ENCODE assay signal across 13 cellular contexts in genomic region chr21:39885119-39885848, GRCh38. TPM values are rescaled to one million over a fixed set of nuclear protein-coding genes. Genes with fewer than 3 reads are reported as not detected.
DNase-seq lines count a peak whose midpoint lies in the region; ATAC-seq and TF ChIP-seq lines count a peak whose summit lies in the region.
"Had no signal": no experiment of that assay in that cellular context is flagged by ENCODE, and none has a peak within 500 bp of the region (broad histone marks: within the 10 kb centered on the region; RNA-seq: fewer than 3 reads in every experiment).

No MANE protein-coding gene starts in this region.

- no peak for ATAC-seq in foreskin keratinocyte
- ATAC-seq: K562 had no signal

- H3K4me1 ChIP-seq in endodermal cell (ENCODE audit: control insufficient read depth, insufficient read depth, low read length) (no peaks in the 10 kb centered on the region), foreskin keratinocyte (no peaks in the 10 kb centered on the region), spleen (no peaks in the 10 kb centered on the region)
- H3K4me1 ChIP-seq in effector memory CD4-positive, alpha-beta T cell (ENCODE audit: control insufficient read depth, insufficient read depth, low read length, poor library complexity, severe bottlenecking) = no peaks in the 10 kb centered on the region
- H3K4me1 ChIP-seq: parathyroid adenoma had no signal

- peaks cover under 1% of the 10 kb centered on the region for H3K27me3 Mint-ChIP-seq in endodermal cell (ENCODE audit: insufficient read depth)
- H3K27me3 Mint-ChIP-seq: CD4-positive, CD25-positive, alpha-beta regulatory T cell had no signal

- H3K9me3 Mint-ChIP-seq in endodermal cell = no peaks in the 10 kb centered on the region

- peak overlapping the region; percentile 53 for H3K27ac ChIP-seq in endodermal cell (ENCODE audit: low read depth, low read length)
- no peak overlapping the region for H3K27ac ChIP-seq in foreskin keratinocyte
- H3K27ac ChIP-seq in spleen = no peak overlapping the region
- H3K27ac ChIP-seq in effector memory CD4-positive, alpha-beta T cell (ENCODE audit: insufficient read depth, low read length, poor library complexity, severe bottlenecking) = no peak overlapping the region
- H3K27ac ChIP-seq: parathyroid adenoma had no signal

- no peak overlapping the region for H3K9ac ChIP-seq in endodermal cell (ENCODE audit: extremely low read depth, low read length, poor library complexity, severe bottlenecking)
- H3K9ac ChIP-seq: parathyroid adenoma had no signal

- TF ChIP-seq POLR2A in spleen (IDR thresholded peaks at IDR 0.05) = no peak

- no peak overlapping the region for H3K27ac Mint-ChIP-seq in endodermal cell
- H3K27ac Mint-ChIP-seq: CD4-positive, CD25-positive, alpha-beta regulatory T cell had no signal

- H3K36me3 ChIP-seq in endodermal cell (ENCODE audit: control insufficient read depth, insufficient read depth, low read length) = no peaks in the 10 kb centered on the region
- no peaks in the 10 kb centered on the region for H3K36me3 ChIP-seq in spleen
- H3K36me3 ChIP-seq in effector memory CD4-positive, alpha-beta T cell (ENCODE audit: control insufficient read depth, insufficient read depth, low read length) = no peaks in the 10 kb centered on the region

- in situ Hi-C loops in G401 (cut with HindIII; ENCODE audit: low sequenced_read_pairs) = no loop called here

- H3K36me3 Mint-ChIP-seq in endodermal cell (ENCODE audit: low read depth) = no peaks in the 10 kb centered on the region
- H3K36me3 Mint-ChIP-seq: CD4-positive, CD25-positive, alpha-beta regulatory T cell had no signal

- H3K9me3 ChIP-seq in endodermal cell (ENCODE audit: control insufficient read depth, low read length) = no peaks in the 10 kb centered on the region
- no peaks in the 10 kb centered on the region for H3K9me3 ChIP-seq in spleen
- H3K9me3 ChIP-seq in effector memory CD4-positive, alpha-beta T cell (ENCODE audit: control insufficient read depth, low read length) = no peaks in the 10 kb centered on the region

- H3K4me3 ChIP-seq in endodermal cell (ENCODE audit: low read length) (no peak overlapping the region), spleen (no peak overlapping the region)
- no peak overlapping the region for H3K4me3 ChIP-seq in effector memory CD4-positive, alpha-beta T cell (ENCODE audit: insufficient read depth, low read depth, low read length, poor library complexity, severe bottlenecking)
- H3K4me3 ChIP-seq: K562 had no signal

- H3K4me1 Mint-ChIP-seq in endodermal cell = no peaks in the 10 kb centered on the region
- H3K4me1 Mint-ChIP-seq: CD4-positive, CD25-positive, alpha-beta regulatory T cell had no signal

- 73 to 85% methylated on average over 8 to 17 of the region's 17 CpGs for WGBS in endodermal cell (ENCODE audit: insufficient coverage in 1 of 2, insufficient read length in 1 of 2), 2 experiments
- 74 to 79% (median 75%) methylated on average over 8 to 17 of the region's 17 CpGs for WGBS in spleen, 5 donors

- H3K4me3 Mint-ChIP-seq in endodermal cell = no peak overlapping the region
- H3K4me3 Mint-ChIP-seq: CD4-positive, CD25-positive, alpha-beta regulatory T cell had no signal

- DNase-seq in G401 (ENCODE audit: low spot score) (peak; percentile 19), NCI-H2171 treated with DMSO at 0.1 percent for 48 hours (lab: John Stamatoyannopoulos, UW) (peak; percentile 91), endodermal cell (no peak), nucleus accumbens (lab: John Stamatoyannopoulos, UW) (peak in 35 of 56 donors; percentile 4 to 75 (median 30)), foreskin keratinocyte (no peak), spleen (no peak), GDM1 (lab: John Stamatoyannopoulos, UW) (no peak)
- no peak for DNase-seq in effector memory CD4-positive, alpha-beta T cell
- DNase-seq: activated CD4-positive, alpha-beta T cell treated with anti-CD3 and anti-CD28 coated beads for 1 hour; activated naive CD4-positive, alpha-beta T cell; CD4-positive, CD25-positive, alpha-beta regulatory T cell had no signal

- no peak for TF ChIP-seq CTCF in endodermal cell (conservative IDR thresholded peaks at IDR 0.05)
- no peak for TF ChIP-seq CTCF in foreskin keratinocyte (conservative IDR thresholded peaks at IDR 0.05)
- no peak for TF ChIP-seq CTCF in spleen (IDR thresholded peaks at IDR 0.05 in 8 of 11, conservative IDR thresholded peaks at IDR 0.05 in 3 of 11)

- intact Hi-C loops in spleen (cut with DNase I; ENCODE audit: low total_unique reads) = no loop called here

- H3K27me3 ChIP-seq in endodermal cell (ENCODE audit: control insufficient read depth, insufficient read depth, low read length, poor library complexity, severe bottlenecking) (no peaks in the 10 kb centered on the region), foreskin keratinocyte (no peaks in the 10 kb centered on the region), spleen (replicated peaks in 1 of 7) (peaks cover 0 to 7% (median 0%) of the 10 kb centered on the region in 7 donors)
- no peaks in the 10 kb centered on the region for H3K27me3 ChIP-seq in effector memory CD4-positive, alpha-beta T cell (replicated peaks; ENCODE audit: control insufficient read depth, insufficient read depth, low read length, poor library complexity, severe bottlenecking)

RNA-seq across cellular contexts. Expression of gene PCP4, which starts 18.0 kb away (rescaled TPM):
- 1.2 TPM in 1 of 2 replicates, not detected in the other for total RNA-seq in G401 (2014; rRNA removed; shearing (Covaris generic))
- under 1 TPM in 1 of 2 donors, not detected in 1; 0.44 TPM for total RNA-seq in endodermal cell
- polyA plus RNA-seq in endodermal cell (2013, experiment 1 of 2) = 2.1 TPM
- polyA plus RNA-seq in endodermal cell (2013, experiment 2 of 2) = 2.8 TPM
- total RNA-seq in foreskin keratinocyte = not detected in 2 replicates
- not detected in 2 replicates for polyA plus RNA-seq in foreskin keratinocyte
- 1 to 10 TPM in 1 of 7 donors, under 1 TPM in 1, not detected in 5; 0.98 to 5.4 TPM for total RNA-seq in spleen
- 1 to 10 TPM; 1.3 to 3.6 (median 1.7) TPM for polyA plus RNA-seq in spleen
- total RNA-seq: CD4-positive, CD25-positive, alpha-beta regulatory T cell; K562 had no signal
- polyA plus RNA-seq: CD4-positive, CD25-positive, alpha-beta regulatory T cell; K562 had no signal

Comparison
In these comparisons a context has a peak if more than half of its experiments do, and no peak if none do; other contexts are left out.
1. DNase-seq: peak in G401 (single experiment), NCI-H2171 treated with DMSO at 0.1 percent for 48 hours (single experiment) and nucleus accumbens (35 of 56); none in endodermal cell (single experiment), foreskin keratinocyte (0 of 2), spleen (single experiment), GDM1 (single experiment) and effector memory CD4-positive, alpha-beta T cell (0 of 3).